ENCODE assay signal across 11 cellular contexts in genomic region chr3:196198771-196199753, GRCh38. TPM values are rescaled to one million over a fixed set of nuclear protein-coding genes. Genes with fewer than 3 reads are reported as not detected.
A peak's percentile ranks its signal among the peaks of the same experiment; 100 is the strongest.
DNase-seq lines count a peak whose midpoint lies in the region; ATAC-seq and TF ChIP-seq lines count a peak whose summit lies in the region.
"Had no signal": no experiment of that assay in that cellular context is flagged by ENCODE, and none has a peak within 500 bp of the region (broad histone marks: within the 10 kb centered on the region; RNA-seq: fewer than 3 reads in every experiment).

No MANE protein-coding gene starts in this region.

- no peaks in the 10 kb centered on the region for H3K36me3 ChIP-seq in PC-9 (ENCODE audit: low read depth)
- H3K36me3 ChIP-seq: suprapubic skin had no signal

- H3K27ac ChIP-seq in PC-9: no peak overlapping the region
- no peak overlapping the region for H3K27ac ChIP-seq in foreskin keratinocyte
- H3K27ac ChIP-seq: suprapubic skin had no signal

- H3K27me3 ChIP-seq in PC-9 (ENCODE audit: insufficient read depth, low read depth): no peaks in the 10 kb centered on the region
- peaks cover 4% of the 10 kb centered on the region for H3K27me3 ChIP-seq in foreskin keratinocyte
- H3K27me3 ChIP-seq: suprapubic skin had no signal

- H3K9me3 Mint-ChIP-seq in activated CD4-positive, alpha-beta T cell treated with anti-CD3 and anti-CD28 coated beads for 36 hours (ENCODE audit: low read depth): no peaks in the 10 kb centered on the region
- no peaks in the 10 kb centered on the region for H3K9me3 Mint-ChIP-seq in activated CD4-positive, alpha-beta T cell treated with anti-CD3 and anti-CD28 coated beads, Interleukin-2, amount 10 ng/mL, durations not matched to agents 24 days and 14 days
- H3K9me3 Mint-ChIP-seq: natural killer cell had no signal

- H3K4me2 ChIP-seq in PC-9: no peak overlapping the region

- CTCF ChIA-PET in PC-9 (lab: Charles Lee): interaction anchor here (1.2 to 1.5 kb wide), 2 partner anchors 126 to 128 kb away, joined by 3 to 4 read pairs; no protein-coding TSS in a partner anchor
- CTCF ChIA-PET in activated CD4-positive, alpha-beta T cell treated with anti-CD3 and anti-CD28 coated beads for 36 hours (lab: Charles Lee): interaction anchor here (0.6 to 6.8 kb wide), 4 partner anchors 71 to 173 kb away, joined by 3 to 156 read pairs (median 4); no protein-coding TSS in a partner anchor

- intact Hi-C loops in PC-9 (cut with micrococcal nuclease; ENCODE audit: unreplicated experiment): loop anchor here (10.0 kb wide), 1 partner anchor 344 kb away; no protein-coding TSS in a partner anchor
- intact Hi-C loops in activated CD4-positive, alpha-beta T cell treated with anti-CD3 and anti-CD28 coated beads for 36 hours (cut with DNase I, micrococcal nuclease): no loop called here
- intact Hi-C loops in activated CD4-positive, alpha-beta T cell treated with anti-CD3 and anti-CD28 coated beads, Interleukin-2, amount 10 ng/mL, durations not matched to agents 24 days and 14 days (cut with micrococcal nuclease): no loop called here

- no peak overlapping the region for H2AFZ ChIP-seq in PC-9

- H3K4me1 Mint-ChIP-seq in activated CD4-positive, alpha-beta T cell treated with anti-CD3 and anti-CD28 coated beads for 36 hours: peaks cover 7% of the 10 kb centered on the region
- peaks cover 13% of the 10 kb centered on the region for H3K4me1 Mint-ChIP-seq in activated CD4-positive, alpha-beta T cell treated with anti-CD3 and anti-CD28 coated beads, Interleukin-2, amount 10 ng/mL, durations not matched to agents 24 days and 14 days

- no peaks in the 10 kb centered on the region for H3K9me3 ChIP-seq in PC-9 (ENCODE audit: insufficient read depth, low read depth)
- H3K9me3 ChIP-seq: suprapubic skin had no signal

- H3K4me3 Mint-ChIP-seq in activated CD4-positive, alpha-beta T cell treated with anti-CD3 and anti-CD28 coated beads for 36 hours: no peak overlapping the region
- H3K4me3 Mint-ChIP-seq in activated CD4-positive, alpha-beta T cell treated with anti-CD3 and anti-CD28 coated beads, Interleukin-2, amount 10 ng/mL, durations not matched to agents 24 days and 14 days: no peak overlapping the region
- H3K4me3 Mint-ChIP-seq: natural killer cell had no signal

- no peaks in the 10 kb centered on the region for H3K79me2 ChIP-seq in PC-9 (ENCODE audit: low read depth)

- ATAC-seq in foreskin keratinocyte (no peak), HG03196 (IDR thresholded peaks at IDR 0.05; ENCODE audit: unreplicated experiment) (no peak)
- ATAC-seq in activated CD4-positive, alpha-beta T cell treated with anti-CD3 and anti-CD28 coated beads for 36 hours: no peak
- ATAC-seq: natural killer cell had no signal

- H3K36me3 Mint-ChIP-seq in activated CD4-positive, alpha-beta T cell treated with anti-CD3 and anti-CD28 coated beads for 36 hours (ENCODE audit: low read depth): no peaks in the 10 kb centered on the region
- no peaks in the 10 kb centered on the region for H3K36me3 Mint-ChIP-seq in activated CD4-positive, alpha-beta T cell treated with anti-CD3 and anti-CD28 coated beads, Interleukin-2, amount 10 ng/mL, durations not matched to agents 24 days and 14 days (ENCODE audit: low read depth)
- H3K36me3 Mint-ChIP-seq: natural killer cell had no signal

- POLR2A ChIA-PET in PC-9 (lab: Charles Lee; ENCODE audit: unreplicated experiment): interaction anchor here (0.7 kb wide), 1 partner anchor 91 kb away, joined by 3 read pairs; no protein-coding TSS in a partner anchor
- POLR2A ChIA-PET in activated CD4-positive, alpha-beta T cell treated with anti-CD3 and anti-CD28 coated beads for 36 hours (lab: Charles Lee): no interaction called here

- peaks cover 4% of the 10 kb centered on the region for H3K4me1 ChIP-seq in PC-9 (replicated peaks; ENCODE audit: insufficient read depth)
- H3K4me1 ChIP-seq in foreskin keratinocyte: no peaks in the 10 kb centered on the region
- H3K4me1 ChIP-seq: suprapubic skin had no signal

- BruUV-seq in PC-9 (replicated peaks; lab: Mats Ljungman, UMichigan): no TSS peak

- DNase-seq in A172 (ENCODE audit: low spot score): peak; percentile 15
- peak in 1 of 2 experiments; percentile 37 for DNase-seq in PC-9
- no peak for DNase-seq in foreskin keratinocyte
- DNase-seq in kidney tubule cell (ENCODE audit: low spot score): no peak
- DNase-seq in activated CD4-positive, alpha-beta T cell treated with anti-CD3 and anti-CD28 coated beads for 36 hours: no peak
- DNase-seq in activated CD4-positive, alpha-beta T cell treated with anti-CD3 and anti-CD28 coated beads, Interleukin-2, amount 10 ng/mL, durations not matched to agents 24 days and 14 days: no peak
- DNase-seq: activated naive CD4-positive, alpha-beta T cell; natural killer cell had no signal

- H3F3A ChIP-seq in PC-9 (ENCODE audit: insufficient read depth, low read depth): no peaks in the 10 kb centered on the region; the same call in 1 of the 2 replicates

- H3K27me3 Mint-ChIP-seq in activated CD4-positive, alpha-beta T cell treated with anti-CD3 and anti-CD28 coated beads for 36 hours: no peaks in the 10 kb centered on the region
- H3K27me3 Mint-ChIP-seq in activated CD4-positive, alpha-beta T cell treated with anti-CD3 and anti-CD28 coated beads, Interleukin-2, amount 10 ng/mL, durations not matched to agents 24 days and 14 days: peaks cover 12% of the 10 kb centered on the region

- no peak overlapping the region for H3K27ac Mint-ChIP-seq in activated CD4-positive, alpha-beta T cell treated with anti-CD3 and anti-CD28 coated beads for 36 hours
- H3K27ac Mint-ChIP-seq in activated CD4-positive, alpha-beta T cell treated with anti-CD3 and anti-CD28 coated beads, Interleukin-2, amount 10 ng/mL, durations not matched to agents 24 days and 14 days: no peak overlapping the region
- H3K27ac Mint-ChIP-seq: natural killer cell had no signal

- H3K4me3 ChIP-seq in GM12875 (ENCODE audit: low read depth, low read length): no peak overlapping the region
- no peak overlapping the region for H3K4me3 ChIP-seq in PC-9
- H3K4me3 ChIP-seq: suprapubic skin had no signal

- H3K9me2 ChIP-seq in PC-9 (ENCODE audit: insufficient read depth): no peaks in the 10 kb centered on the region

- no peaks in the 10 kb centered on the region for H4K20me1 ChIP-seq in PC-9 (ENCODE audit: insufficient read depth)

- TF ChIP-seq CTCF in GM12875 (IDR thresholded peaks at IDR 0.05; ENCODE audit: borderline replicate concordance, insufficient read depth, low read depth, low read length) (0 out of 2 replicates have a peak, but pooled peaks have one; percentile 30), PC-9 (conservative IDR thresholded peaks at IDR 0.05) (peak; percentile 59), foreskin keratinocyte (conservative IDR thresholded peaks at IDR 0.05) (peak; percentile 57)

RNA-seq across cellular contexts. Expression of gene ZDHHC19, which starts 12.1 kb away (rescaled TPM):
- not detected in 2 replicates for total RNA-seq in A172 (2014; rRNA removed; shearing (Covaris generic))
- total RNA-seq in PC-9 (2021) (not detected in 2 replicates), foreskin keratinocyte (not detected in 2 replicates)
- polyA plus RNA-seq in foreskin keratinocyte: not detected in 2 replicates
- not detected for total RNA-seq in activated CD4-positive, alpha-beta T cell treated with anti-CD3 and anti-CD28 coated beads for 36 hours
- not detected in 2 replicates for total RNA-seq in activated CD4-positive, alpha-beta T cell treated with anti-CD3 and anti-CD28 coated beads, Interleukin-2, amount 10 ng/mL, durations not matched to agents 24 days and 14 days
- total RNA-seq: natural killer cell, suprapubic skin had no signal

RNA-seq across cellular contexts. Expression of gene SLC51A, which starts 17.3 kb away (rescaled TPM):
- not detected in 2 replicates for total RNA-seq in A172 (2014; rRNA removed; shearing (Covaris generic))
- total RNA-seq in PC-9 (2021): 10.3 and 13.9 TPM in 2 replicates
- total RNA-seq in foreskin keratinocyte: not detected in 2 replicates
- not detected in 2 replicates for polyA plus RNA-seq in foreskin keratinocyte
- not detected for total RNA-seq in activated CD4-positive, alpha-beta T cell treated with anti-CD3 and anti-CD28 coated beads for 36 hours
- total RNA-seq in activated CD4-positive, alpha-beta T cell treated with anti-CD3 and anti-CD28 coated beads, Interleukin-2, amount 10 ng/mL, durations not matched to agents 24 days and 14 days: not detected in 2 replicates
- total RNA-seq: natural killer cell, suprapubic skin had no signal

Comparison
In these comparisons a context has a peak if more than half of its experiments do, and no peak if none do; other contexts are left out.
1. RNA of gene SLC51A, which starts 17.3 kb away (total RNA-seq): 10.3 to 13.9 TPM in PC-9; not detected in A172, not detected in foreskin keratinocyte, not detected in activated CD4-positive, alpha-beta T cell treated with anti-CD3 and anti-CD28 coated beads for 36 hours and not detected in activated CD4-positive, alpha-beta T cell treated with anti-CD3 and anti-CD28 coated beads, Interleukin-2, amount 10 ng/mL, durations not matched to agents 24 days and 14 days; every median in the first group is over 10 times any median in the second.
2. Peak in every context shown above with its lines, with median percentiles within 50 percentile points of each other: CTCF ChIP-seq.